24 cellular contexts compared by ENCODE assay signal in genomic region chr10:63084690-63085377, GRCh38. TPM values are rescaled to one million over a fixed set of nuclear protein-coding genes. Genes with fewer than 3 reads are reported as not detected.
DNase-seq lines count a peak whose midpoint lies in the region; ATAC-seq and TF ChIP-seq lines count a peak whose summit lies in the region.
"Had no signal": no experiment of that assay in that cellular context is flagged by ENCODE, and none has a peak within 500 bp of the region (broad histone marks: within the 10 kb centered on the region; RNA-seq: fewer than 3 reads in every experiment).

No MANE protein-coding gene starts in this region.

- CTCF ChIA-PET in CD4-positive, alpha-beta T cell (lab: Charles Lee): interaction anchor here (0.9 to 2.5 kb wide), 2 partner anchors 266 to 647 kb away, joined by 3 to 14 read pairs; no protein-coding TSS in a partner anchor

- no peaks in the 10 kb centered on the region for H3K79me2 ChIP-seq in smooth muscle cell (ENCODE audit: low read depth)

- H3K4me1 ChIP-seq in adipocyte (ENCODE audit: control insufficient read depth, insufficient read depth, low read length) (peaks cover 24% of the 10 kb centered on the region), gastroesophageal sphincter (peaks cover 0 to 15% (median 5%) of the 10 kb centered on the region in 3 donors), smooth muscle cell (ENCODE audit: low read depth) (no peaks in the 10 kb centered on the region)
- H3K4me1 ChIP-seq: BLaER1 treated with 17β-estradiol and CSF1 and Interleukin-3, amounts not matched to agents 10 nM and 100 nM; lower lobe of right lung had no signal

- H3K27ac ChIP-seq in gastroesophageal sphincter (peak overlapping the region in 1 of 4 donors; percentile 0), smooth muscle cell (ENCODE audit: low read depth) (peak overlapping the region; percentile 37)
- H3K27ac ChIP-seq in CD4-positive, alpha-beta T cell (ENCODE audit: low read depth, low read length): no peak overlapping the region
- H3K27ac ChIP-seq: BLaER1 treated with 17β-estradiol and CSF1 and Interleukin-3, amounts not matched to agents 10 nM and 100 nM; cardiac muscle cell; lower lobe of right lung; suprapubic skin had no signal

- H3K4me2 ChIP-seq in smooth muscle cell: no peak overlapping the region
- H3K4me2 ChIP-seq: BLaER1 treated with 17β-estradiol and CSF1 and Interleukin-3, amounts not matched to agents 10 nM and 100 nM had no signal

- H2AFZ ChIP-seq in smooth muscle cell (ENCODE audit: low read depth): peak overlapping the region; percentile 77

- no peaks in the 10 kb centered on the region for H4K20me1 ChIP-seq in smooth muscle cell (ENCODE audit: low read depth)
- H4K20me1 ChIP-seq: BLaER1 treated with 17β-estradiol and CSF1 and Interleukin-3, amounts not matched to agents 10 nM and 100 nM had no signal

- no peaks in the 10 kb centered on the region for H3K27me3 ChIP-seq in adipocyte (replicated peaks; ENCODE audit: control insufficient read depth, insufficient read depth, low read length)
- H3K27me3 ChIP-seq in gastroesophageal sphincter: no peaks in the 10 kb centered on the region
- no peaks in the 10 kb centered on the region for H3K27me3 ChIP-seq in smooth muscle cell (ENCODE audit: low read depth)
- no peaks in the 10 kb centered on the region for H3K27me3 ChIP-seq in CD4-positive, alpha-beta T cell (ENCODE audit: control insufficient read depth, insufficient read depth, low read length)
- H3K27me3 ChIP-seq: ascending aorta; BLaER1 treated with 17β-estradiol and CSF1 and Interleukin-3, amounts not matched to agents 10 nM and 100 nM; suprapubic skin had no signal

- H3K9me3 ChIP-seq in adipocyte (ENCODE audit: control insufficient read depth, low read length) (no peaks in the 10 kb centered on the region), gastroesophageal sphincter (no peaks in the 10 kb centered on the region), smooth muscle cell (replicated peaks; ENCODE audit: low read depth) (no peaks in the 10 kb centered on the region)
- no peaks in the 10 kb centered on the region for H3K9me3 ChIP-seq in CD4-positive, alpha-beta T cell (ENCODE audit: control insufficient read depth, low read length)
- H3K9me3 ChIP-seq: ascending aorta; BLaER1 treated with 17β-estradiol and CSF1 and Interleukin-3, amounts not matched to agents 10 nM and 100 nM; lower lobe of right lung; suprapubic skin had no signal

- WGBS in gastroesophageal sphincter (ENCODE audit: low coverage in 1 of 2), 2 donors: 41 to 76% methylated on average over 3 of the region's 4 CpGs
- WGBS in smooth muscle cell (ENCODE audit: low lambda C conversion rate): 74% methylated on average over 4 of the region's 4 CpGs

- no peaks in the 10 kb centered on the region for H3K4me1 Mint-ChIP-seq in CD4-positive, alpha-beta T cell (ENCODE audit: low read depth)
- H3K4me1 Mint-ChIP-seq: activated B cell treated with CpG ODN at 0.5 μM for 24 hours; activated naive CD8-positive, alpha-beta T cell treated with anti-CD3 and anti-CD28 coated beads, Interleukin-2, amount 10 ng/mL, durations not matched to agents 7 days and 5 days; natural killer cell had no signal

- no peak for TF ChIP-seq EP300 in gastroesophageal sphincter (IDR thresholded peaks at IDR 0.05)

- peaks cover 11% of the 10 kb centered on the region for H3K27me3 Mint-ChIP-seq in CD4-positive, alpha-beta T cell

- H3K9ac ChIP-seq in adipocyte (ENCODE audit: low read length): peak overlapping the region; percentile 38
- no peak overlapping the region for H3K9ac ChIP-seq in smooth muscle cell (ENCODE audit: low read depth)

- no peak for TF ChIP-seq POLR2A in gastroesophageal sphincter (IDR thresholded peaks at IDR 0.05)

- no peaks in the 10 kb centered on the region for H3K9me3 Mint-ChIP-seq in CD4-positive, alpha-beta T cell
- H3K9me3 Mint-ChIP-seq: activated B cell treated with CpG ODN at 0.5 μM for 24 hours; activated naive CD8-positive, alpha-beta T cell treated with anti-CD3 and anti-CD28 coated beads, Interleukin-2, amount 10 ng/mL, durations not matched to agents 7 days and 5 days; activated T-cell treated with anti-CD3 and anti-CD28 coated beads, Interleukin-2, amount 50 U/mL, for 4 hours; natural killer cell had no signal

- H3K4me3 Mint-ChIP-seq in CD4-positive, alpha-beta T cell: no peak overlapping the region
- H3K4me3 Mint-ChIP-seq: activated B cell treated with CpG ODN at 0.5 μM for 24 hours; activated naive CD8-positive, alpha-beta T cell treated with anti-CD3 and anti-CD28 coated beads, Interleukin-2, amount 10 ng/mL, durations not matched to agents 7 days and 5 days; activated T-cell treated with anti-CD3 and anti-CD28 coated beads, Interleukin-2, amount 50 U/mL, for 4 hours; natural killer cell had no signal

- DNase-seq in AG20443 (ENCODE audit: low spot score) (peak; percentile 24), adipocyte (ENCODE audit: low read depth) (peak; percentile 36), smooth muscle cell (lab: John Stamatoyannopoulos, UW; ENCODE audit: unreplicated experiment) (no peak), iPS-NIHi11 (ENCODE audit: low spot score) (no peak), NCI-H345 treated with DMSO at 0.1 percent for 48 hours (lab: John Stamatoyannopoulos, UW; ENCODE audit: unreplicated experiment) (no peak)
- no peak for DNase-seq in CD4-positive, alpha-beta T cell
- DNase-seq: activated B cell treated with CpG ODN at 0.5 μM for 24 hours; activated CD4-positive, alpha-beta T cell treated with anti-CD3 and anti-CD28 coated beads, Interleukin-2, amount 50 U/mL, for 1 hour; activated gamma-delta T cell treated with Interleukin-2 at 50 U/mL for 16 hours; activated naive CD8-positive, alpha-beta T cell treated with anti-CD3 and anti-CD28 coated beads, Interleukin-2, amount 10 ng/mL, durations not matched to agents 7 days and 5 days; activated T-cell treated with anti-CD3 and anti-CD28 coated beads, Interleukin-2, amount 50 U/mL, for 4 hours; COR-L47; GOT3; lower lobe of right lung; natural killer cell; NCI-H1105; NCI-H524 had no signal

- H3K36me3 ChIP-seq in adipocyte (ENCODE audit: control insufficient read depth, insufficient read depth, low read length, severe bottlenecking) (no peaks in the 10 kb centered on the region), gastroesophageal sphincter (no peaks in the 10 kb centered on the region), smooth muscle cell (ENCODE audit: low read depth) (no peaks in the 10 kb centered on the region)
- H3K36me3 ChIP-seq: ascending aorta; BLaER1 treated with 17β-estradiol and CSF1 and Interleukin-3, amounts not matched to agents 10 nM and 100 nM; cardiac muscle cell; lower lobe of right lung; suprapubic skin had no signal

- H3K4me3 ChIP-seq in adipocyte (ENCODE audit: low read length) (peak overlapping the region; percentile 14), gastroesophageal sphincter (no peak overlapping the region), smooth muscle cell (no peak overlapping the region)
- H3K4me3 ChIP-seq: ascending aorta; BLaER1 treated with 17β-estradiol and CSF1 and Interleukin-3, amounts not matched to agents 10 nM and 100 nM; cardiac muscle cell; coronary artery; lower lobe of right lung; suprapubic skin had no signal

- ATAC-seq in gastroesophageal sphincter (peak; percentile 25), HG02884 (IDR thresholded peaks at IDR 0.05; ENCODE audit: unreplicated experiment) (no peak)
- ATAC-seq in CD4-positive, alpha-beta T cell (ENCODE audit: poor library complexity): no peak

- H3K27ac Mint-ChIP-seq in CD4-positive, alpha-beta T cell: no peak overlapping the region
- H3K27ac Mint-ChIP-seq: activated B cell treated with CpG ODN at 0.5 μM for 24 hours; activated naive CD8-positive, alpha-beta T cell treated with anti-CD3 and anti-CD28 coated beads, Interleukin-2, amount 10 ng/mL, durations not matched to agents 7 days and 5 days; natural killer cell had no signal

- POLR2A ChIA-PET in CD4-positive, alpha-beta T cell (lab: Charles Lee): no interaction called here

- H3F3A ChIP-seq in smooth muscle cell (ENCODE audit: low read depth): peaks cover 4% of the 10 kb centered on the region

- TF ChIP-seq CTCF in gastroesophageal sphincter (IDR thresholded peaks at IDR 0.05) (no peak), smooth muscle cell (IDR thresholded peaks at IDR 0.05; ENCODE audit: borderline replicate concordance, insufficient read depth, poor library complexity, severe bottlenecking) (no peak)
- no peak for TF ChIP-seq CTCF in CD4-positive, alpha-beta T cell (IDR thresholded peaks at IDR 0.05)

- no peaks in the 10 kb centered on the region for H3K36me3 Mint-ChIP-seq in CD4-positive, alpha-beta T cell (ENCODE audit: low read depth)
- H3K36me3 Mint-ChIP-seq: activated naive CD8-positive, alpha-beta T cell treated with anti-CD3 and anti-CD28 coated beads, Interleukin-2, amount 10 ng/mL, durations not matched to agents 7 days and 5 days; natural killer cell had no signal

- intact Hi-C loops in CD4-positive, alpha-beta T cell (cut with DNase I, micrococcal nuclease): loop anchor here (1.0 to 10.0 kb wide), 11 partner anchors 72 to 820 kb away; partner anchors contain the start of gene RTKN2 (in 1 of the 2)

RNA-seq across cellular contexts. Expression of gene NRBF2, which starts 48.3 kb away (rescaled TPM):
- total RNA-seq in gastroesophageal sphincter (10 to 100 TPM in 3 of 4 donors, 1 to 10 TPM in 1; 8.6 to 17.2 (median 12.3) TPM), smooth muscle cell (65.5 and 69.2 TPM in 2 replicates)
- 48.0 and 61.9 TPM in 2 replicates for polyA plus RNA-seq in smooth muscle cell
- 10 to 100 TPM; 25.3 to 25.6 TPM for total RNA-seq in CD4-positive, alpha-beta T cell

Comparison
In these comparisons a context has a peak if more than half of its experiments do, and no peak if none do; other contexts are left out.
1. DNase-seq: peak in AG20443 (single experiment) and adipocyte (single experiment); none in smooth muscle cell (single experiment), iPS-NIHi11 (single experiment), CD4-positive, alpha-beta T cell (0 of 10) and NCI-H345 treated with DMSO at 0.1 percent for 48 hours (single experiment).